Comparison of ENCODE assay signal across 12 cellular contexts in the genomic region with DNA sequence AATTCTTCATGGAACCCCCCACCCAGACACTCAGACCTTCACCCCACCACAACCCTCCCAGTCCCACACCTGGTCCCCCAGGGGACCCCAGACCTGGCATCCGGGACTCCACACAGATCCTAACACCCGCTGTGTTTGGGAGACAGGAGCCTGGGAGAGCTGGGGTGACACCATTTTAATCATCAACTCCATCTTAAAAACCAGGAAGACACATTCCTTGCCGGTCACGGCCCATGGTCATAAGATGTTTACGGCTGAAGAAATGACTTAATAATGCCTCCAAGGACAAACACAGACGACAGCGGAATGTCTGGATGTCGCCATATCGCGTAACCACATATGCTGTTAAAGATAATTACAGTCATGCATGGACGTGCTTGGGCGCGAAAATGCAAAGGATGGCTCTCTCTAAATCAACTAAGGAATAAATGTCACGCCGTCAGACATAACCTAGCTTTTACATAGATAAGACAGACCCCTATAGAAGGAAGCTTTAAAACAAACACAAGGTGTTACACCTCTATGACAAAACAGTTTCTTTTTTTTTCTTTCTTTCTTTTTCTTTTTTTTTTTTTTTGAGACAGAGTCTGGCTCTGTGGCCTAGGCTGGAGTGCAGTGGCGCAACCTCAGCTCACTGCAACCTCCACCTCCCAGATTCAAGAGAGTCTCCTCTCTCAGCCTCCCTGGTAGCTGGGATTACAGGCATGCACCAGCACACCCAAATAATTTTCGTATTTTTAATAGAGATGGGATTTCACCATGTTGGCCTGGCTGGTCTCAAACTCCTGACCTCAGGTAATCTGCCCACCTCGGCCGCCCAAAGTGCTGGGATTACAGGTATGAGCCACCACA.
DNase-seq lines count a peak whose midpoint lies in the region; ATAC-seq and TF ChIP-seq lines count a peak whose summit lies in the region.
"Had no signal": no experiment of that assay in that cellular context is flagged by ENCODE, and none has a peak within 500 bp of the region (broad histone marks: within the 10 kb centered on the region; RNA-seq: fewer than 3 reads in every experiment).

No MANE protein-coding gene starts in this region.

- H3K4me1 Mint-ChIP-seq in stimulated activated memory B cell treated with anti-CD40 and anti-IgM and Interleukin-4, amounts not matched to agents 10 μg/mL and 1 μg/mL and 100 μg/mL, for 72 hours = peaks cover 31% of the 10 kb centered on the region

- H3K27ac ChIP-seq in WERI-Rb-1 = no peak overlapping the region

- no peak for ATAC-seq in stimulated activated memory B cell treated with anti-CD40 and anti-IgM and Interleukin-4, amounts not matched to agents 10 μg/mL and 1 μg/mL and 100 μg/mL, for 72 hours
- ATAC-seq: left lobe of liver had no signal

- H3K27me3 ChIP-seq in WERI-Rb-1 (ENCODE audit: insufficient read depth, low read depth, severe bottlenecking) = no peaks in the 10 kb centered on the region

- no peak for TF ChIP-seq CTCF in WERI-Rb-1 (IDR thresholded peaks at IDR 0.05; ENCODE audit: low read depth, low read length)

- H3K27me3 Mint-ChIP-seq in stimulated activated memory B cell treated with anti-CD40 and anti-IgM and Interleukin-4, amounts not matched to agents 10 μg/mL and 1 μg/mL and 100 μg/mL, for 72 hours = no peaks in the 10 kb centered on the region

- H3K4me3 Mint-ChIP-seq in stimulated activated memory B cell treated with anti-CD40 and anti-IgM and Interleukin-4, amounts not matched to agents 10 μg/mL and 1 μg/mL and 100 μg/mL, for 72 hours = no peak overlapping the region

- no peaks in the 10 kb centered on the region for H3K36me3 Mint-ChIP-seq in stimulated activated memory B cell treated with anti-CD40 and anti-IgM and Interleukin-4, amounts not matched to agents 10 μg/mL and 1 μg/mL and 100 μg/mL, for 72 hours

- no peak overlapping the region for H3K4me3 ChIP-seq in WERI-Rb-1 (ENCODE audit: low read depth, low read length)

- H3K27ac Mint-ChIP-seq in stimulated activated memory B cell treated with anti-CD40 and anti-IgM and Interleukin-4, amounts not matched to agents 10 μg/mL and 1 μg/mL and 100 μg/mL, for 72 hours = peak overlapping the region; percentile 92

- no peaks in the 10 kb centered on the region for H3K9me3 ChIP-seq in WERI-Rb-1 (ENCODE audit: severe bottlenecking)

- peaks cover 8% of the 10 kb centered on the region for H3K36me3 ChIP-seq in WERI-Rb-1

- DNase-seq in activated effector memory CD4-positive, alpha-beta T cell treated with anti-CD3 and anti-CD28 coated beads, Interleukin-2, amount 50 U/mL, for 16 hours = peak; percentile 36
- DNase-seq in activated effector memory CD4-positive, alpha-beta T cell treated with Interleukin-2 at 50 U/mL for 16 hours = no peak
- DNase-seq in astrocyte of the hippocampus (ENCODE audit: low read depth, low spot score) = peak; percentile 20
- DNase-seq in left kidney (ENCODE audit: low read depth, low spot score) = peak; percentile 72
- DNase-seq in HuH-7 (ENCODE audit: low spot score) = no peak
- no peak for DNase-seq in WERI-Rb-1
- no peak for DNase-seq in NCI-H748 (lab: John Stamatoyannopoulos, UW; ENCODE audit: unreplicated experiment)
- DNase-seq: activated T-cell treated with anti-CD3 and anti-CD28 coated beads, Interleukin-2, amount 50 U/mL, for 48 hours; Kasumi-1; NCI-H524 treated with DMSO at 0.1 percent for 48 hours had no signal

- no peaks in the 10 kb centered on the region for H3K9me3 Mint-ChIP-seq in stimulated activated memory B cell treated with anti-CD40 and anti-IgM and Interleukin-4, amounts not matched to agents 10 μg/mL and 1 μg/mL and 100 μg/mL, for 72 hours

Comparison
In these comparisons a context has a peak if more than half of its experiments do, and no peak if none do; other contexts are left out.
1. DNase-seq: peak in activated effector memory CD4-positive, alpha-beta T cell treated with anti-CD3 and anti-CD28 coated beads, Interleukin-2, amount 50 U/mL, for 16 hours (single experiment), astrocyte of the hippocampus (single experiment) and left kidney (single experiment); none in activated effector memory CD4-positive, alpha-beta T cell treated with Interleukin-2 at 50 U/mL for 16 hours (single experiment), HuH-7 (single experiment), WERI-Rb-1 (single experiment) and NCI-H748 (single experiment).